In genomic region chr4:117400039-117400835, GRCh38 we compare ENCODE assay signal across 12 cellular contexts.
A peak's percentile ranks its signal among the peaks of the same experiment; 100 is the strongest.
DNase-seq lines count a peak whose midpoint lies in the region; ATAC-seq and TF ChIP-seq lines count a peak whose summit lies in the region.
"Had no signal": no experiment of that assay in that cellular context is flagged by ENCODE, and none has a peak within 500 bp of the region (broad histone marks: within the 10 kb centered on the region; RNA-seq: fewer than 3 reads in every experiment).

No MANE protein-coding gene starts in this region.

- H3K4me3 ChIP-seq in ACC112 (ENCODE audit: low read depth, low read length) (peak overlapping the region; percentile 67), kidney epithelial cell (ENCODE audit: low read depth, low read length) (no peak overlapping the region)

- H3K27ac ChIP-seq in ACC112 (ENCODE audit: low read depth, low read length), result peak overlapping the region; percentile 62

- H3K4me1 ChIP-seq in ACC112 (ENCODE audit: control insufficient read depth, insufficient read depth, low read length, unreplicated experiment), result peaks cover 8% of the 10 kb centered on the region

- no peak overlapping the region for H3K4me3 Mint-ChIP-seq in activated CD4-positive, alpha-beta memory T cell treated with anti-CD3 and anti-CD28 coated beads, Interleukin-2, amount 10 ng/mL, durations not matched to agents 7 days and 5 days
- H3K4me3 Mint-ChIP-seq: activated naive CD8-positive, alpha-beta T cell treated with anti-CD3 and anti-CD28 coated beads for 36 hours; B cell; stimulated activated effector memory CD8-positive, alpha-beta T cell treated with anti-CD3 and anti-CD28 coated beads, Interleukin-12 subunit alpha, Interleukin-12 subunit beta, amount 100 ng/mL, for 72 hours had no signal

- H3K9me3 Mint-ChIP-seq in activated CD4-positive, alpha-beta memory T cell treated with anti-CD3 and anti-CD28 coated beads, Interleukin-2, amount 10 ng/mL, durations not matched to agents 7 days and 5 days, result no peaks in the 10 kb centered on the region
- H3K9me3 Mint-ChIP-seq: activated naive CD8-positive, alpha-beta T cell treated with anti-CD3 and anti-CD28 coated beads for 36 hours had no signal

- no peaks in the 10 kb centered on the region for H3K79me2 ChIP-seq in ACC112 (ENCODE audit: control insufficient read depth, insufficient read depth, low read length, unreplicated experiment)

- peak overlapping the region; percentile 51 for H2AFZ ChIP-seq in ACC112 (ENCODE audit: low read length, unreplicated experiment)

- TF ChIP-seq CTCF in kidney epithelial cell (IDR thresholded peaks at IDR 0.05; ENCODE audit: insufficient read depth, low read length, poor library complexity, severe bottlenecking), result no peak

- H3K36me3 ChIP-seq in ACC112 (ENCODE audit: insufficient read depth, low read length) (no peaks in the 10 kb centered on the region), kidney epithelial cell (ENCODE audit: control insufficient read depth, insufficient read depth, low read length) (no peaks in the 10 kb centered on the region)

- H3K27me3 Mint-ChIP-seq in activated CD4-positive, alpha-beta memory T cell treated with anti-CD3 and anti-CD28 coated beads, Interleukin-2, amount 10 ng/mL, durations not matched to agents 7 days and 5 days, result no peaks in the 10 kb centered on the region
- H3K27me3 Mint-ChIP-seq: activated naive CD8-positive, alpha-beta T cell treated with anti-CD3 and anti-CD28 coated beads for 36 hours; B cell had no signal

- no peaks in the 10 kb centered on the region for H3K4me1 Mint-ChIP-seq in activated CD4-positive, alpha-beta memory T cell treated with anti-CD3 and anti-CD28 coated beads, Interleukin-2, amount 10 ng/mL, durations not matched to agents 7 days and 5 days
- H3K4me1 Mint-ChIP-seq: activated naive CD8-positive, alpha-beta T cell treated with anti-CD3 and anti-CD28 coated beads for 36 hours; B cell; stimulated activated effector memory CD8-positive, alpha-beta T cell treated with anti-CD3 and anti-CD28 coated beads, Interleukin-12 subunit alpha, Interleukin-12 subunit beta, amount 100 ng/mL, for 72 hours had no signal

- no peak for ATAC-seq in GM21390 (IDR thresholded peaks at IDR 0.05; ENCODE audit: unreplicated experiment)
- no peak for ATAC-seq in HG02852 (IDR thresholded peaks at IDR 0.05; ENCODE audit: unreplicated experiment)
- ATAC-seq: stimulated activated effector memory CD8-positive, alpha-beta T cell treated with anti-CD3 and anti-CD28 coated beads, Interleukin-12 subunit alpha, Interleukin-12 subunit beta, amount 100 ng/mL, for 72 hours had no signal

- DNase-seq in HT1080 (ENCODE audit: low read depth) (peak; percentile 88), astrocyte of the hippocampus (ENCODE audit: low read depth, low spot score) (peak; percentile 82), kidney epithelial cell (ENCODE audit: low read depth) (peak; percentile 76), hepatic stellate cell (ENCODE audit: low spot score) (no peak)
- no peak for DNase-seq in activated CD4-positive, alpha-beta memory T cell treated with anti-CD3 and anti-CD28 coated beads, Interleukin-2, amount 10 ng/mL, durations not matched to agents 7 days and 5 days
- DNase-seq: activated naive CD8-positive, alpha-beta T cell treated with anti-CD3 and anti-CD28 coated beads for 36 hours; NCI-H2171 had no signal

- CTCF ChIA-PET in activated CD4-positive, alpha-beta memory T cell treated with anti-CD3 and anti-CD28 coated beads, Interleukin-2, amount 10 ng/mL, durations not matched to agents 7 days and 5 days (lab: Charles Lee), result no interaction called here

- H3K27ac Mint-ChIP-seq in activated CD4-positive, alpha-beta memory T cell treated with anti-CD3 and anti-CD28 coated beads, Interleukin-2, amount 10 ng/mL, durations not matched to agents 7 days and 5 days, result no peak overlapping the region
- H3K27ac Mint-ChIP-seq: activated naive CD8-positive, alpha-beta T cell treated with anti-CD3 and anti-CD28 coated beads for 36 hours; B cell; stimulated activated effector memory CD8-positive, alpha-beta T cell treated with anti-CD3 and anti-CD28 coated beads, Interleukin-12 subunit alpha, Interleukin-12 subunit beta, amount 100 ng/mL, for 72 hours had no signal

- H3K27me3 ChIP-seq in ACC112 (ENCODE audit: insufficient read depth, low read length), result no peaks in the 10 kb centered on the region
- H3K27me3 ChIP-seq in kidney epithelial cell (ENCODE audit: control insufficient read depth, insufficient read depth, low read length), result no peaks in the 10 kb centered on the region

- no peaks in the 10 kb centered on the region for H3K36me3 Mint-ChIP-seq in activated CD4-positive, alpha-beta memory T cell treated with anti-CD3 and anti-CD28 coated beads, Interleukin-2, amount 10 ng/mL, durations not matched to agents 7 days and 5 days (ENCODE audit: low read depth)
- H3K36me3 Mint-ChIP-seq: activated naive CD8-positive, alpha-beta T cell treated with anti-CD3 and anti-CD28 coated beads for 36 hours; stimulated activated effector memory CD8-positive, alpha-beta T cell treated with anti-CD3 and anti-CD28 coated beads, Interleukin-12 subunit alpha, Interleukin-12 subunit beta, amount 100 ng/mL, for 72 hours had no signal

- POLR2A ChIA-PET in activated CD4-positive, alpha-beta memory T cell treated with anti-CD3 and anti-CD28 coated beads, Interleukin-2, amount 10 ng/mL, durations not matched to agents 7 days and 5 days (lab: Charles Lee), result no interaction called here

Comparison
In these comparisons a context has a peak if more than half of its experiments do, and no peak if none do; other contexts are left out.
1. DNase-seq: peak in HT1080 (single experiment), astrocyte of the hippocampus (single experiment) and kidney epithelial cell (single experiment); none in hepatic stellate cell (single experiment) and activated CD4-positive, alpha-beta memory T cell treated with anti-CD3 and anti-CD28 coated beads, Interleukin-2, amount 10 ng/mL, durations not matched to agents 7 days and 5 days (single experiment).